Comparison of ENCODE assay signal across 20 cellular contexts in genomic region chr13:64029343-64030093, GRCh38.
DNase-seq lines count a peak whose midpoint lies in the region; ATAC-seq and TF ChIP-seq lines count a peak whose summit lies in the region.
"Had no signal": no experiment of that assay in that cellular context is flagged by ENCODE, and none has a peak within 500 bp of the region (broad histone marks: within the 10 kb centered on the region; RNA-seq: fewer than 3 reads in every experiment).

No MANE protein-coding gene starts in this region.

- H3K36me3 Mint-ChIP-seq in endodermal cell (ENCODE audit: low read depth), result no peaks in the 10 kb centered on the region
- H3K36me3 Mint-ChIP-seq: CD4-positive, alpha-beta memory T cell had no signal

- H4K8ac ChIP-seq in neuronal stem cell (ENCODE audit: low read depth, low read length), result no peak overlapping the region

- no peak overlapping the region for H2BK120ac ChIP-seq in neuronal stem cell (ENCODE audit: low read depth, low read length)

- no peaks in the 10 kb centered on the region for H3K4me1 Mint-ChIP-seq in endodermal cell
- H3K4me1 Mint-ChIP-seq: CD4-positive, alpha-beta memory T cell had no signal

- H3K4me3 Mint-ChIP-seq in endodermal cell, result no peak overlapping the region
- H3K4me3 Mint-ChIP-seq: CD4-positive, alpha-beta memory T cell had no signal

- DNase-seq in DMS 273 (lab: John Stamatoyannopoulos, UW; ENCODE audit: unreplicated experiment), result peak; percentile 0
- DNase-seq in DMS 273 treated with DMSO at 0.1 percent for 48 hours (lab: John Stamatoyannopoulos, UW), result no peak
- DNase-seq in endodermal cell, result peak; percentile 51
- DNase-seq in neuronal stem cell (ENCODE audit: low spot score), result no peak
- DNase-seq: CD4-positive, alpha-beta memory T cell; DND-41; IMR-90; Kasumi-1; NCI-H1105 treated with DMSO at 0.1 percent for 48 hours; NCI-H1694 treated with DMSO at 0.1 percent for 48 hours; NCI-H2107; NCI-H2227 treated with DMSO at 0.1 percent for 48 hours; NCI-H526; SHP77 treated with DMSO at 0.1 percent for 48 hours had no signal

- no peak overlapping the region for H3K4me2 ChIP-seq in neuronal stem cell (ENCODE audit: insufficient read depth, low read length, poor library complexity, severe bottlenecking)

- CTCF ChIA-PET in HEK293 (lab: Yijun Ruan, JAX), result no interaction called here

- H3K27ac ChIP-seq in HEK293 (ENCODE audit: extremely low read depth, low read depth, low read length) (no peak overlapping the region), endodermal cell (ENCODE audit: low read depth, low read length) (no peak overlapping the region), neuronal stem cell (replicated peaks; ENCODE audit: low read length) (no peak overlapping the region)
- H3K27ac ChIP-seq: 22Rv1 had no signal

- H3K27me3 ChIP-seq in endodermal cell (ENCODE audit: control insufficient read depth, insufficient read depth, low read length, poor library complexity, severe bottlenecking), result peaks cover 3% of the 10 kb centered on the region
- no peaks in the 10 kb centered on the region for H3K27me3 ChIP-seq in neuronal stem cell (ENCODE audit: control insufficient read depth in 3 of 3, insufficient read depth in 3 of 3, low read depth in 1 of 3, low read length in 3 of 3)

- no peak overlapping the region for H2BK12ac ChIP-seq in neuronal stem cell (ENCODE audit: low read length)

- H3K23ac ChIP-seq in neuronal stem cell (ENCODE audit: low read depth, low read length, poor library complexity), result no peak overlapping the region

- H3K9me3 Mint-ChIP-seq in endodermal cell, result no peaks in the 10 kb centered on the region

- H3K79me1 ChIP-seq in neuronal stem cell (ENCODE audit: low read depth, low read length), result no peaks in the 10 kb centered on the region

- no peak overlapping the region for H2BK5ac ChIP-seq in neuronal stem cell (ENCODE audit: low read length)

- ATAC-seq in HG02623 (IDR thresholded peaks at IDR 0.05; ENCODE audit: unreplicated experiment) (no peak), GM18517 (IDR thresholded peaks at IDR 0.05; ENCODE audit: unreplicated experiment) (no peak), HG03045 (IDR thresholded peaks at IDR 0.05; ENCODE audit: unreplicated experiment) (no peak)
- ATAC-seq: HCT116 had no signal

- H3K27ac Mint-ChIP-seq in endodermal cell, result no peak overlapping the region
- H3K27ac Mint-ChIP-seq: CD4-positive, alpha-beta memory T cell had no signal

- 91 to 94% methylated on average over 10 to 19 of the region's 19 CpGs for WGBS in endodermal cell (ENCODE audit: insufficient coverage in 1 of 2, insufficient read length in 1 of 2), 2 experiments
- WGBS in neuronal stem cell (ENCODE audit: extremely low coverage in 2 of 2, insufficient read length in 2 of 2, insufficient replicate concordance in 1 of 2), 2 donors, result no CpG with 5 or more reads among the region's 19 CpGs

- peak overlapping the region; percentile 80 for H3K18ac ChIP-seq in neuronal stem cell (ENCODE audit: low read length)

- no peaks in the 10 kb centered on the region for H3K9me3 ChIP-seq in HEK293 (ENCODE audit: control insufficient read depth, insufficient read depth, low read depth, low read length)
- H3K9me3 ChIP-seq in endodermal cell (ENCODE audit: control insufficient read depth, low read length), result no peaks in the 10 kb centered on the region
- H3K9me3 ChIP-seq in neuronal stem cell (replicated peaks in 1 of 2; ENCODE audit: control insufficient read depth in 2 of 2, insufficient read depth in 1 of 2, low read depth in 1 of 2, low read length in 2 of 2), result no peaks in the 10 kb centered on the region

- no peak for TF ChIP-seq CTCF in HEK293 (tag by site-specific recombination; IDR thresholded peaks at IDR 0.05)
- no peak for TF ChIP-seq CTCF in endodermal cell (conservative IDR thresholded peaks at IDR 0.05)

- no peaks in the 10 kb centered on the region for H3K4me1 ChIP-seq in HEK293 (ENCODE audit: control insufficient read depth, insufficient read depth, low read length)
- H3K4me1 ChIP-seq in endodermal cell (ENCODE audit: control insufficient read depth, insufficient read depth, low read length), result no peaks in the 10 kb centered on the region
- H3K4me1 ChIP-seq in neuronal stem cell (ENCODE audit: control insufficient read depth in 2 of 2, insufficient read depth in 1 of 2, low read depth in 1 of 2, low read length in 2 of 2), result no peaks in the 10 kb centered on the region

- POLR2A ChIA-PET in HEK293 (lab: Yijun Ruan, JAX), result no interaction called here

- H2AK5ac ChIP-seq in neuronal stem cell (ENCODE audit: low read depth, low read length), result no peak overlapping the region

- no peak overlapping the region for H2BK15ac ChIP-seq in neuronal stem cell (ENCODE audit: low read length)

- H3K27me3 Mint-ChIP-seq in endodermal cell (ENCODE audit: insufficient read depth), result no peaks in the 10 kb centered on the region
- H3K27me3 Mint-ChIP-seq: CD4-positive, alpha-beta memory T cell had no signal

- H4K91ac ChIP-seq in neuronal stem cell (ENCODE audit: low read depth, low read length, poor library complexity), result no peak overlapping the region

- peak overlapping the region; percentile 47 for H2AFZ ChIP-seq in neuronal stem cell (ENCODE audit: low read length)

- no peaks in the 10 kb centered on the region for H3K36me3 ChIP-seq in HEK293 (ENCODE audit: control insufficient read depth in 2 of 2, insufficient read depth in 1 of 2, low read length in 2 of 2)
- no peaks in the 10 kb centered on the region for H3K36me3 ChIP-seq in endodermal cell (ENCODE audit: control insufficient read depth, insufficient read depth, low read length)
- H3K36me3 ChIP-seq in neuronal stem cell (replicated peaks in 1 of 2; ENCODE audit: control insufficient read depth in 2 of 2, insufficient read depth in 2 of 2, low read length in 2 of 2), result no peaks in the 10 kb centered on the region

- H3K14ac ChIP-seq in neuronal stem cell (ENCODE audit: low read length), result no peak overlapping the region

- no peak overlapping the region for H3K4me3 ChIP-seq in HEK293 (ENCODE audit: low read depth, low read length)
- no peak overlapping the region for H3K4me3 ChIP-seq in endodermal cell (ENCODE audit: low read length)
- no peak overlapping the region for H3K4me3 ChIP-seq in neuronal stem cell (ENCODE audit: low read length in 2 of 2)

- H3K4ac ChIP-seq in neuronal stem cell (ENCODE audit: low read length), result no peak overlapping the region

- H3K9ac ChIP-seq in endodermal cell (ENCODE audit: extremely low read depth, low read length, poor library complexity, severe bottlenecking), result no peak overlapping the region
- H3K9ac ChIP-seq in neuronal stem cell (ENCODE audit: low read depth, low read length, poor library complexity), result no peak overlapping the region

TF ChIP-seq in HEK293, 187 proteins besides CTCF, POLR2A, EP300 and RAD21:
- 0 out of 2 replicates have a peak, but pooled peaks have one; percentile 13 for TF ChIP-seq ZNF335 (tag by site-specific recombination; conservative IDR thresholded peaks at IDR 0.05)
- TF ChIP-seq KLF1 (tag by site-specific recombination; IDR thresholded peaks at IDR 0.05), result no peak

Comparison
In these comparisons a context has a peak if more than half of its experiments do, and no peak if none do; other contexts are left out.
1. DNase-seq: peak in DMS 273 (single experiment) and endodermal cell (single experiment); none in DMS 273 treated with DMSO at 0.1 percent for 48 hours (single experiment) and neuronal stem cell (single experiment).